Comparison of ENCODE assay signal across 26 cellular contexts in the genomic region with DNA sequence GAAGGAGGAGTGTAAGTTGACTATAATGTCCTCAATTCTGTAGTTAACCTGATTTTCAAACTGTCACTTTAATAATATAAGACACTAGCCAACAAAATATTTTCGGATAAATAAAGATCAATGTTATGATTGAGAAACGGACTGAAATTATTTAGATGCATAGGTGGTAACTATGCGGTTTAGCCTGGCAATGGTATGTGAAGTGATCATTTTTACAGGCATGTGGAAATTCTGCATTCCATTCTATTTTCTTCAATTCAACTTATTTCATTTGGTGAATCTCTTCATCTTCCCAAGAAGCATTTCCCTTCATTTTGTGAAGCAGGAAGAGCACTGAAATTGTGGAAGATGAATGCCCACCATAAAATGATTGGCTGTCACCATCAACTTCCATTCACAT.
"Had no signal": no experiment of that assay in that cellular context is flagged by ENCODE, and none has a peak within 500 bp of the region (broad histone marks: within the 10 kb centered on the region; RNA-seq: fewer than 3 reads in every experiment).

No MANE protein-coding gene starts in this region.

- H3K27ac ChIP-seq: adrenal gland, body of pancreas, breast epithelium, Peyer's patch, RWPE1 had no signal

- H3K4me3 Mint-ChIP-seq: activated CD4-positive, alpha-beta T cell treated with anti-CD3 and anti-CD28 coated beads, Interleukin-2, amount 10 ng/mL, durations not matched to agents 24 days and 14 days; activated CD8-positive, alpha-beta T cell treated with anti-CD3 and anti-CD28 coated beads, Interleukin-2, amount 10 ng/mL, durations not matched to agents 7 days and 5 days; activated naive CD4-positive, alpha-beta T cell treated with anti-CD3 and anti-CD28 coated beads for 36 hours; activated T-cell treated with anti-CD3 and anti-CD28 coated beads, Interleukin-2, amount 50 U/mL, for 24 hours; activated T-helper 1 cell treated with anti-CD3 and anti-CD28 coated beads, Interleukin-12 subunit alpha, Interleukin-12 subunit beta, Interleukin-2, Interleukin-4 antibody, amounts not matched to agents 30 ng/mL and 10 ng/mL and 1 ng/mL, durations not matched to agents 14 hours and 24 hours and 36 hours had no signal

- H3K27ac Mint-ChIP-seq: activated CD4-positive, alpha-beta T cell treated with anti-CD3 and anti-CD28 coated beads, Interleukin-2, amount 10 ng/mL, durations not matched to agents 24 days and 14 days; activated CD8-positive, alpha-beta T cell treated with anti-CD3 and anti-CD28 coated beads, Interleukin-2, amount 10 ng/mL, durations not matched to agents 7 days and 5 days; activated naive CD4-positive, alpha-beta T cell treated with anti-CD3 and anti-CD28 coated beads for 36 hours; activated naive CD4-positive, alpha-beta T cell treated with anti-CD3 and anti-CD28 coated beads, Interleukin-2, amount 50 U/mL, for 72 hours; activated T-cell treated with anti-CD3 and anti-CD28 coated beads, Interleukin-2, amount 50 U/mL, for 24 hours; activated T-helper 1 cell treated with anti-CD3 and anti-CD28 coated beads, Interleukin-12 subunit alpha, Interleukin-12 subunit beta, Interleukin-2, Interleukin-4 antibody, amounts not matched to agents 30 ng/mL and 10 ng/mL and 1 ng/mL, durations not matched to agents 14 hours and 24 hours and 36 hours had no signal

- ATAC-seq: activated CD8-positive, alpha-beta T cell treated with anti-CD3 and anti-CD28 coated beads, Interleukin-2, amount 10 ng/mL, durations not matched to agents 7 days and 5 days; activated naive CD4-positive, alpha-beta T cell treated with anti-CD3 and anti-CD28 coated beads, Interleukin-2, amount 50 U/mL, for 72 hours; body of pancreas had no signal

- H3K4me1 Mint-ChIP-seq: activated CD4-positive, alpha-beta T cell treated with anti-CD3 and anti-CD28 coated beads, Interleukin-2, amount 10 ng/mL, durations not matched to agents 24 days and 14 days had no signal

- DNase-seq: activated CD4-positive, alpha-beta T cell treated with anti-CD3 and anti-CD28 coated beads, Interleukin-2, amount 10 ng/mL, durations not matched to agents 24 days and 14 days; activated CD4-positive, alpha-beta T cell treated with anti-CD3 and anti-CD28 coated beads, Interleukin-2, amount 50 U/mL, for 48 hours; activated CD8-positive, alpha-beta T cell treated with anti-CD3 and anti-CD28 coated beads, Interleukin-2, amount 10 ng/mL, durations not matched to agents 7 days and 5 days; activated gamma-delta T cell treated with Interleukin-2 at 50 U/mL for 16 hours; activated naive CD4-positive, alpha-beta T cell treated with anti-CD3 and anti-CD28 coated beads for 36 hours; activated T-cell treated with anti-CD3 and anti-CD28 coated beads, Interleukin-2, amount 50 U/mL, for 24 hours; adrenal gland; body of pancreas; caudate nucleus; Karpas-422; KBM-7; MG63; MV-4-11; NCI-H1092; NCI-H1436 treated with DMSO at 0.1 percent for 48 hours; NCI-H1694 treated with DMSO at 0.1 percent for 48 hours; NCI-H2029; NCI-H345; NCI-H524 treated with DMSO at 0.1 percent for 48 hours; Peyer's patch; Right ventricle myocardium superior; T1000 had no signal

- H3K9me3 Mint-ChIP-seq: activated CD4-positive, alpha-beta T cell treated with anti-CD3 and anti-CD28 coated beads, Interleukin-2, amount 10 ng/mL, durations not matched to agents 24 days and 14 days had no signal

- H3K9me3 ChIP-seq: adrenal gland, body of pancreas, MG63, Peyer's patch had no signal

- H3K36me3 ChIP-seq: adrenal gland, breast epithelium, MG63, Peyer's patch had no signal

- H3K27me3 ChIP-seq: adrenal gland, body of pancreas, breast epithelium, MG63, Peyer's patch had no signal

- H3K27me3 Mint-ChIP-seq: activated CD4-positive, alpha-beta T cell treated with anti-CD3 and anti-CD28 coated beads, Interleukin-2, amount 10 ng/mL, durations not matched to agents 24 days and 14 days; activated T-cell treated with anti-CD3 and anti-CD28 coated beads, Interleukin-2, amount 50 U/mL, for 24 hours had no signal

- H3K4me3 ChIP-seq: adrenal gland, body of pancreas, breast epithelium, MG63, Peyer's patch had no signal
